Comparison of ENCODE assay signal across 8 cellular contexts in genomic region chr13:111153279-111153976, GRCh38. TPM values are rescaled to one million over a fixed set of nuclear protein-coding genes. Genes with fewer than 3 reads are reported as not detected.
DNase-seq lines count a peak whose midpoint lies in the region; ATAC-seq and TF ChIP-seq lines count a peak whose summit lies in the region.

No MANE protein-coding gene starts in this region.

- peak overlapping the region; percentile 77 to 78 for H3K4me3 ChIP-seq in cardiac fibroblast (replicated peaks in 1 of 2; ENCODE audit: low read depth in 2 of 2, low read length in 2 of 2)
- peak overlapping the region; percentile 56 to 93 (median 83) for H3K4me3 ChIP-seq in spleen

- H3K9me3 Mint-ChIP-seq in WTC11: no peaks in the 10 kb centered on the region

- CTCF ChIA-PET in WTC11 (lab: Charles Lee): interaction anchor here (1.0 kb wide), 1 partner anchor 26 kb away, joined by 3 read pairs; no protein-coding TSS in a partner anchor

- no peaks in the 10 kb centered on the region for H3K27me3 ChIP-seq in spleen (replicated peaks in 1 of 7)

- TF ChIP-seq POLR2A in spleen (IDR thresholded peaks at IDR 0.05): peak in 2 of 3 donors; percentile 61 to 82

- peak overlapping the region; percentile 87 for H3K4me3 Mint-ChIP-seq in WTC11

- peaks cover 0 to 1% (median 0%) of the 10 kb centered on the region in 6 donors for H3K36me3 ChIP-seq in spleen

- H3K9me3 ChIP-seq in spleen: no peaks in the 10 kb centered on the region

- POLR2A ChIA-PET in WTC11 (lab: Charles Lee): interaction anchor here (0.7 to 1.0 kb wide), 2 partner anchors 9 to 30 kb away, joined by 3 read pairs; no protein-coding TSS in a partner anchor

- TF ChIP-seq CTCF in WTC11 (IDR thresholded peaks at IDR 0.05) (no peak), cardiac fibroblast (IDR thresholded peaks at IDR 0.05; ENCODE audit: low read depth, low read length) (no peak), spleen (IDR thresholded peaks at IDR 0.05 in 8 of 11, conservative IDR thresholded peaks at IDR 0.05 in 3 of 11) (peak in 5 of 11 experiments; percentile 5 to 56 (median 37))

- H3K27ac ChIP-seq in spleen: peak overlapping the region; percentile 92 to 98 (median 96)

- peak; percentile 83 for ATAC-seq in GM18873 (IDR thresholded peaks at IDR 0.05; ENCODE audit: low FRiP score, unreplicated experiment)
- ATAC-seq in HG03135 (IDR thresholded peaks at IDR 0.05; ENCODE audit: unreplicated experiment): peak; percentile 89
- peak; percentile 89 for ATAC-seq in WTC11

- H3K4me1 ChIP-seq in spleen: peaks cover 11 to 53% (median 38%) of the 10 kb centered on the region in 6 donors

- intact Hi-C loops in spleen (cut with DNase I; ENCODE audit: low total_unique reads): no loop called here

- H3K36me3 Mint-ChIP-seq in WTC11: no peaks in the 10 kb centered on the region

- H3K27me3 Mint-ChIP-seq in WTC11 (ENCODE audit: low read depth): peaks cover 7% of the 10 kb centered on the region; the same call in 1 of the 2 replicates

- peak; percentile 95 for DNase-seq in AG08395 (ENCODE audit: low spot score)
- DNase-seq in NCI-H2196 treated with DMSO at 0.1 percent for 48 hours (lab: John Stamatoyannopoulos, UW; ENCODE audit: unreplicated experiment): peak; percentile 52
- DNase-seq in WTC11 (ENCODE audit: low spot score): peak; percentile 93
- peak; percentile 92 to 94 for DNase-seq in cardiac fibroblast (ENCODE audit: low read depth in 2 of 2)
- peak; percentile 92 for DNase-seq in inferior parietal cortex (ENCODE audit: extremely low spot score)
- DNase-seq in spleen: peak; percentile 97

- 0 to 1% (median 0%) methylated on average over 15 to 84 of the region's 84 CpGs for WGBS in spleen, 5 donors

- H3K27ac Mint-ChIP-seq in WTC11: peak overlapping the region; percentile 96

- H3K4me1 Mint-ChIP-seq in WTC11: peaks cover 16% of the 10 kb centered on the region

TF ChIP-seq in WTC11, 78 proteins besides CTCF, POLR2A, EP300 and RAD21 (continues in another document):
- TF ChIP-seq CREB1 (CRISPR knock-in tag; IDR thresholded peaks at IDR 0.05) (peak; percentile 82), NFYB (CRISPR knock-in tag; conservative IDR thresholded peaks at IDR 0.05; ENCODE audit: low read depth) (peak; percentile 33; the same call in 1 of the 2 replicates), JAZF1 (CRISPR knock-in tag; IDR thresholded peaks at IDR 0.05) (no peak), RELA (CRISPR knock-in tag; IDR thresholded peaks at IDR 0.05; ENCODE audit: borderline replicate concordance) (no peak), MAX (CRISPR knock-in tag; IDR thresholded peaks at IDR 0.05) (peak; percentile 83), GABPB1 (CRISPR knock-in tag; IDR thresholded peaks at IDR 0.05) (peak; percentile 89), SP1 (CRISPR knock-in tag; conservative IDR thresholded peaks at IDR 0.05) (peak; percentile 78), ZBTB21 (CRISPR knock-in tag; IDR thresholded peaks at IDR 0.05; ENCODE audit: borderline replicate concordance) (peak; percentile 63; the same call in 1 of the 2 replicates), ARID4B (CRISPR knock-in tag; IDR thresholded peaks at IDR 0.05; ENCODE audit: borderline replicate concordance) (peak; percentile 86; the same call in 1 of the 2 replicates), IRF2 (CRISPR knock-in tag; IDR thresholded peaks at IDR 0.05; ENCODE audit: borderline replicate concordance, low read depth) (no peak), ATF1 (CRISPR knock-in tag; IDR thresholded peaks at IDR 0.05) (no peak), AFF4 (CRISPR knock-in tag; IDR thresholded peaks at IDR 0.05; ENCODE audit: borderline replicate concordance) (peak; percentile 79; the same call in 1 of the 2 replicates)
- TF ChIP-seq, protein P1, sequence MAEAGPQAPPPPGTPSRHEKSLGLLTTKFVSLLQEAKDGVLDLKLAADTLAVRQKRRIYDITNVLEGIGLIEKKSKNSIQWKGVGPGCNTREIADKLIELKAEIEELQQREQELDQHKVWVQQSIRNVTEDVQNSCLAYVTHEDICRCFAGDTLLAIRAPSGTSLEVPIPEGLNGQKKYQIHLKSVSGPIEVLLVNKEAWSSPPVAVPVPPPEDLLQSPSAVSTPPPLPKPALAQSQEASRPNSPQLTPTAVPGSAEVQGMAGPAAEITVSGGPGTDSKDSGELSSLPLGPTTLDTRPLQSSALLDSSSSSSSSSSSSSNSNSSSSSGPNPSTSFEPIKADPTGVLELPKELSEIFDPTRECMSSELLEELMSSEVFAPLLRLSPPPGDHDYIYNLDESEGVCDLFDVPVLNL (CRISPR knock-in tag; IDR thresholded peaks at IDR 0.05; ENCODE audit: borderline replicate concordance, low read depth): 0 out of 2 replicates have a peak, but pooled peaks have one; percentile 69

RNA-seq across cellular contexts. Expression of gene ARHGEF7, which starts 38.3 kb away (rescaled TPM):
- total RNA-seq in WTC11 (2021) (43.3 to 47.3 TPM (median 44.3 TPM) in 3 replicates), spleen (100 to 1,000 TPM; 102 to 192 (median 145) TPM)
- 10 to 100 TPM; 18.0 to 39.1 (median 32.1) TPM for polyA plus RNA-seq in spleen

Comparison
In these comparisons a context has a peak if more than half of its experiments do, and no peak if none do; other contexts are left out.
1. Peak in every context shown above with its lines: DNase-seq, ATAC-seq, H3K4me3 ChIP-seq and H3K27ac ChIP-seq.